In genomic region chr10:24209421-24209770, GRCh38 we compare ENCODE assay signal across 8 cellular contexts. TPM values are rescaled to one million over a fixed set of nuclear protein-coding genes. Genes with fewer than 3 reads are reported as not detected.
DNase-seq lines count a peak whose midpoint lies in the region; ATAC-seq and TF ChIP-seq lines count a peak whose summit lies in the region.

No MANE protein-coding gene starts in this region.

- intact Hi-C loops in sigmoid colon (cut with DNase I), result no loop called here

- POLR2A ChIA-PET in activated CD4-positive, alpha-beta T cell treated with anti-CD3 and anti-CD28 coated beads, Interleukin-2, amount 10 ng/mL, durations not matched to agents 7 days and 5 days (lab: Charles Lee), result interaction anchor here (0.8 kb wide), 1 partner anchor 965 kb away, joined by 3 read pairs; no protein-coding TSS in a partner anchor

- H3K4me1 Mint-ChIP-seq in activated CD4-positive, alpha-beta T cell treated with anti-CD3 and anti-CD28 coated beads, Interleukin-2, amount 10 ng/mL, durations not matched to agents 7 days and 5 days, result peaks cover 16% of the 10 kb centered on the region

- H3K4me1 ChIP-seq in foreskin keratinocyte (peaks cover 12% of the 10 kb centered on the region), sigmoid colon (peaks cover 0 to 30% (median 25%) of the 10 kb centered on the region in 4 donors)

- no peak overlapping the region; the same call in 1 of the 2 replicates for H3K4me3 ChIP-seq in WERI-Rb-1 (ENCODE audit: low read depth, low read length)
- H3K4me3 ChIP-seq in sigmoid colon, result peak overlapping the region; percentile 35 to 58 (median 57)

- no peaks in the 10 kb centered on the region for H3K36me3 Mint-ChIP-seq in activated CD4-positive, alpha-beta T cell treated with anti-CD3 and anti-CD28 coated beads, Interleukin-2, amount 10 ng/mL, durations not matched to agents 7 days and 5 days (ENCODE audit: low read depth)

- H3K27me3 Mint-ChIP-seq in activated CD4-positive, alpha-beta T cell treated with anti-CD3 and anti-CD28 coated beads, Interleukin-2, amount 10 ng/mL, durations not matched to agents 7 days and 5 days, result peaks cover 27% of the 10 kb centered on the region

- ATAC-seq in HG02973 (IDR thresholded peaks at IDR 0.05; ENCODE audit: unreplicated experiment) (peak; percentile 37), foreskin keratinocyte (peak; percentile 78)

- 1 to 5% methylated on average over 5 of the region's 5 CpGs for WGBS in sigmoid colon, 2 donors

- peak overlapping the region; percentile 26 for H3K4me3 Mint-ChIP-seq in activated CD4-positive, alpha-beta T cell treated with anti-CD3 and anti-CD28 coated beads, Interleukin-2, amount 10 ng/mL, durations not matched to agents 7 days and 5 days

- no peak for TF ChIP-seq CTCF in WERI-Rb-1 (IDR thresholded peaks at IDR 0.05; ENCODE audit: low read depth, low read length)
- no peak for TF ChIP-seq CTCF in foreskin keratinocyte (conservative IDR thresholded peaks at IDR 0.05)
- no peak for TF ChIP-seq CTCF in sigmoid colon (IDR thresholded peaks at IDR 0.05)

- H3K27me3 ChIP-seq in WERI-Rb-1 (ENCODE audit: insufficient read depth, low read depth, severe bottlenecking), result no peaks in the 10 kb centered on the region
- H3K27me3 ChIP-seq in foreskin keratinocyte, result no peaks in the 10 kb centered on the region
- H3K27me3 ChIP-seq in sigmoid colon, result no peaks in the 10 kb centered on the region

- H3K36me3 ChIP-seq in WERI-Rb-1 (no peaks in the 10 kb centered on the region), sigmoid colon (no peaks in the 10 kb centered on the region)

- no peaks in the 10 kb centered on the region for H3K9me3 ChIP-seq in WERI-Rb-1 (ENCODE audit: severe bottlenecking)
- no peaks in the 10 kb centered on the region for H3K9me3 ChIP-seq in sigmoid colon

- DNase-seq in activated CD4-positive, alpha-beta T cell treated with anti-CD3 and anti-CD28 coated beads, Interleukin-2, amount 10 ng/mL, durations not matched to agents 7 days and 5 days, result no peak
- DNase-seq in activated CD4-positive, alpha-beta T cell treated with anti-CD3 and anti-CD28 coated beads, Interleukin-2, amount 50 U/mL, for 1 hour, result no peak
- DNase-seq in WERI-Rb-1 (peak; percentile 13), foreskin keratinocyte (peak; percentile 27 to 63), sigmoid colon (no peak), hippocampal formation (lab: John Stamatoyannopoulos, UW) (no peak), NCI-H1930 (lab: John Stamatoyannopoulos, UW) (no peak)

- CTCF ChIA-PET in activated CD4-positive, alpha-beta T cell treated with anti-CD3 and anti-CD28 coated beads, Interleukin-2, amount 10 ng/mL, durations not matched to agents 7 days and 5 days (lab: Charles Lee), result no interaction called here

- H3K27ac Mint-ChIP-seq in activated CD4-positive, alpha-beta T cell treated with anti-CD3 and anti-CD28 coated beads, Interleukin-2, amount 10 ng/mL, durations not matched to agents 7 days and 5 days, result no peak overlapping the region

- no peak for TF ChIP-seq POLR2A in sigmoid colon (IDR thresholded peaks at IDR 0.05)

- no peak overlapping the region for H3K27ac ChIP-seq in WERI-Rb-1
- peak overlapping the region; percentile 43 for H3K27ac ChIP-seq in foreskin keratinocyte
- H3K27ac ChIP-seq in sigmoid colon, result peak overlapping the region; percentile 83 to 89 (median 87)

- no peak for TF ChIP-seq EP300 in sigmoid colon (IDR thresholded peaks at IDR 0.05)

- peaks cover 2% of the 10 kb centered on the region for H3K9me3 Mint-ChIP-seq in activated CD4-positive, alpha-beta T cell treated with anti-CD3 and anti-CD28 coated beads, Interleukin-2, amount 10 ng/mL, durations not matched to agents 7 days and 5 days

RNA-seq across cellular contexts. Expression of gene KIAA1217, which starts 0.5 kb away (rescaled TPM):
- total RNA-seq in activated CD4-positive, alpha-beta T cell treated with anti-CD3 and anti-CD28 coated beads, Interleukin-2, amount 10 ng/mL, durations not matched to agents 7 days and 5 days, result under 1 TPM; 0.32 to 0.33 TPM
- 17.1 and 17.5 TPM in 2 replicates for total RNA-seq in foreskin keratinocyte
- polyA plus RNA-seq in foreskin keratinocyte, result 3.2 and 4.1 TPM in 2 replicates
- 10 to 100 TPM in 2 of 4 donors, 1 to 10 TPM in 2; 7.6 to 23.0 (median 10.1) TPM for total RNA-seq in sigmoid colon
- 10 to 100 TPM; 15.0 to 31.9 (median 15.3) TPM for polyA plus RNA-seq in sigmoid colon

Comparison
In these comparisons a context has a peak if more than half of its experiments do, and no peak if none do; other contexts are left out.
1. DNase-seq: peak in WERI-Rb-1 (single experiment) and foreskin keratinocyte (2 of 2); none in activated CD4-positive, alpha-beta T cell treated with anti-CD3 and anti-CD28 coated beads, Interleukin-2, amount 10 ng/mL, durations not matched to agents 7 days and 5 days (single experiment), activated CD4-positive, alpha-beta T cell treated with anti-CD3 and anti-CD28 coated beads, Interleukin-2, amount 50 U/mL, for 1 hour (single experiment), sigmoid colon (single experiment), hippocampal formation (0 of 2) and NCI-H1930 (0 of 2).
2. RNA of gene KIAA1217, which starts 0.5 kb away (total RNA-seq): 17.1 to 17.5 TPM in foreskin keratinocyte and 7.6 to 23.0 TPM in sigmoid colon; 0.32 to 0.33 TPM in activated CD4-positive, alpha-beta T cell treated with anti-CD3 and anti-CD28 coated beads, Interleukin-2, amount 10 ng/mL, durations not matched to agents 7 days and 5 days; every median in the first group is over 4 times any median in the second.